1 cellular context compared by ENCODE assay signal in the genomic region with DNA sequence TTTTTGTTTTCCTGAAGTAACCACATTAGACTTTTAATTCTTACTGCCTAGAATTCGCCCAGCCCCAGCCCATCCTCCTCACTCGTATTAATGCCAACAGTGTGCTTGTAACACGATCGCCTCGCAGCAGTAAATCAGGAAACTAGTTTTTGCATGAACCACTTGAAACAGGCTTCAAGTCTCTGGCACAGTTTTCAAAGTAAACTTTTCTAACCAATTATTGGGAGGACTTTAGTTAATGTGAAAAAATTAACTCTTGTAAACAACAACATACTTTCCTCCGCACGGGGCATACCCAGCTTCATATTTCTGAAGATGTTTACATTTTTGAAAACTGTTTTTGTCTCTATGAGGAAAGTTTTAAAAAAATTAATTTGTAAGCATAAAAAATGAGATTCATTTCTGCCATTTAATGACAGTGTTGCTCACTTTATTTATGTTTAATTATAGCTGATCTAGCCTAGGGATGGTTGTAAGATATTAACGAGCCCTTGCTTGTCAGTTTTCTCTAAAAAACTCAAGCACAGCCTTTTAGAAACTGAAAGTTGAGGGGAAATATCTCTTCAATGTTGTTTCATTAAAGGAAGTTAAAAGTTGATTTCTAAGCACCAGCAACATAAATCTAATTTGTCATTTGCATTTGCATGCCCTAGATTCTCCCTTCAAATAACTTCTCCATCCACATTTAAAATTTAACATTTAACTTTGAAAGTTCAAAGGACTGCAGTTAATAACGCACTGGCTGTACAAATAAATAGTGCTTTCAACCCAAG.
TF ChIP-seq lines count a peak whose summit lies in the region.

No MANE protein-coding gene starts in this region.

TF ChIP-seq in IMR-90, 13 proteins besides CTCF, POLR2A, EP300 and RAD21:
- TF ChIP-seq CEBPB (IDR thresholded peaks at IDR 0.05; ENCODE audit: low read depth, low read length) = no peak
- no peak for TF ChIP-seq SMC3 (IDR thresholded peaks at IDR 0.05; ENCODE audit: low read depth, low read length)
- no peak for TF ChIP-seq NFE2L2 (IDR thresholded peaks at IDR 0.05; ENCODE audit: low read depth, low read length)
- no peak for TF ChIP-seq MXI1 (IDR thresholded peaks at IDR 0.05; ENCODE audit: borderline replicate concordance, low read depth, low read length)
- TF ChIP-seq MAZ (IDR thresholded peaks at IDR 0.05; ENCODE audit: borderline replicate concordance, low read depth, low read length) = no peak
- no peak for TF ChIP-seq ELK1 (IDR thresholded peaks at IDR 0.05; ENCODE audit: borderline replicate concordance, low read depth, low read length)
- TF ChIP-seq RFX5 (IDR thresholded peaks at IDR 0.05; ENCODE audit: low read depth, low read length) = no peak
- TF ChIP-seq MAFK (IDR thresholded peaks at IDR 0.05; ENCODE audit: low read depth, low read length) = no peak
- no peak for TF ChIP-seq CHD1 (IDR thresholded peaks at IDR 0.05; ENCODE audit: low read depth, low read length)
- no peak for TF ChIP-seq USF2 (IDR thresholded peaks at IDR 0.05; ENCODE audit: low read depth, low read length)
- TF ChIP-seq RCOR1 (IDR thresholded peaks at IDR 0.05; ENCODE audit: insufficient replicate concordance, low read length) = no peak
- TF ChIP-seq BHLHE40 (IDR thresholded peaks at IDR 0.05; ENCODE audit: low read depth, low read length) = no peak
- no peak for TF ChIP-seq FOS (IDR thresholded peaks at IDR 0.05; ENCODE audit: low read depth, low read length)
